8 cellular contexts compared by ENCODE assay signal in the genomic region with DNA sequence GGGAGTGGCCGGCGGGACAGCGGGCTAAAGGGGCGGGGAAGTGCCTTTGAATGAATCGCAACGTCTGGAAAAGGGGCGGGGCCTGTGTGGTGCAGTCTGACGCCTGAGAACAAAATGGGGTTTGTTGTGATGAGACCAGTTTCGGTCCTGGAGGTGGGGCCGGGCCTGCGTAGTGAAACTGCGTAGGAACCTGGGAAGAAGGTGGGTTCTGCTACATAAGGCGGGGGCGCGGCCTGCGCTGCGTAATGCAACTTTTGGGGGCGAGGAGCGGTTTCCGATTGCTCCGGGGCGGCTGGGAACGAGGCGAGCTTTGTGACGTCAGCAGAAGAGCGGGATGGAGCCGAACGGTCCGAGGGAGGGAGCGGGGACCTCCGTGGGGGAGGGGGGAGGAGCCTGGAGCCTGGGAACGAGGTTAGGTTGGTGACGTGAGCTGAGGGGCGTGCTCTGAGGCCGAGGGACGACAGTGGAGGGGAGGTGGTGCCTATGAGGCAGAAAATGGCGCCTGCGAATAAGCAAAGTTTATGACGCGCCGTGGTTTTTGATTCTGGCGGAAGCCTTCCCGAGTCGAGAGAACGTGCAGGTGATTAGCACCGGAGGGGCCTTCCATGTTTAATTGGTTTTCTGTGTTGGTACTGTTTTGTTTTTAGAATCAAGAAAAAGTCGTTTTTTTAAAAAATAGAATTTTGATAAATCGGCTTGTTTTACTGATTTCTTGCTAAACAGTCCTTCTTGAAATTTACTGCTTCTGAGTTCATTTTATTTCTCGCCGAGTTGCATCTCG. TPM values are rescaled to one million over a fixed set of nuclear protein-coding genes. Genes with fewer than 3 reads are reported as not detected.
DNase-seq lines count a peak whose midpoint lies in the region; ATAC-seq and TF ChIP-seq lines count a peak whose summit lies in the region.

No MANE protein-coding gene starts in this region.

- ATAC-seq in GM19328 (IDR thresholded peaks at IDR 0.05; ENCODE audit: unreplicated experiment) (peak; percentile 80), HG03469 (IDR thresholded peaks at IDR 0.05; ENCODE audit: unreplicated experiment) (peak; percentile 68), left lobe of liver (peak; percentile 94)

- H3K36me3 Mint-ChIP-seq in activated CD4-positive, alpha-beta T cell treated with anti-CD3 and anti-CD28 coated beads, Interleukin-2, amount 10 ng/mL, durations not matched to agents 24 days and 14 days (ENCODE audit: low read depth): peaks cover 18% of the 10 kb centered on the region

- H3K27me3 Mint-ChIP-seq in activated CD4-positive, alpha-beta T cell treated with anti-CD3 and anti-CD28 coated beads, Interleukin-2, amount 10 ng/mL, durations not matched to agents 24 days and 14 days: peaks cover 3% of the 10 kb centered on the region

- H3K36me3 ChIP-seq in BLaER1 treated with 17β-estradiol and CSF1 and Interleukin-3, amounts not matched to agents 10 nM and 100 nM: peaks cover 5 to 26% (median 20%) of the 10 kb centered on the region in 11 experiments

- peak overlapping the region; percentile 81 to 93 (median 88) for H3K27ac ChIP-seq in BLaER1 treated with 17β-estradiol and CSF1 and Interleukin-3, amounts not matched to agents 10 nM and 100 nM
- peak overlapping the region; percentile 94 to 98 for H3K27ac ChIP-seq in coronary artery

- H3K4me2 ChIP-seq in BLaER1 treated with 17β-estradiol and CSF1 and Interleukin-3, amounts not matched to agents 10 nM and 100 nM: peak overlapping the region; percentile 52 to 80 (median 67); a peak in 19 of 22 replicates

- peaks cover 0 to 22% (median 5%) of the 10 kb centered on the region in 11 experiments; a peak in 15 of 22 replicates for H4K20me1 ChIP-seq in BLaER1 treated with 17β-estradiol and CSF1 and Interleukin-3, amounts not matched to agents 10 nM and 100 nM

- peaks cover 20% of the 10 kb centered on the region for H3K4me1 Mint-ChIP-seq in activated CD4-positive, alpha-beta T cell treated with anti-CD3 and anti-CD28 coated beads, Interleukin-2, amount 10 ng/mL, durations not matched to agents 24 days and 14 days

- TF ChIP-seq CTCF in coronary artery (IDR thresholded peaks at IDR 0.05): no peak

- peaks cover 56 to 92% (median 85%) of the 10 kb centered on the region in 11 experiments for H3K27me3 ChIP-seq in BLaER1 treated with 17β-estradiol and CSF1 and Interleukin-3, amounts not matched to agents 10 nM and 100 nM

- peak overlapping the region; percentile 87 for H3K4me3 Mint-ChIP-seq in activated CD4-positive, alpha-beta T cell treated with anti-CD3 and anti-CD28 coated beads, Interleukin-2, amount 10 ng/mL, durations not matched to agents 24 days and 14 days

- peaks cover 0 to 12% (median 11%) of the 10 kb centered on the region in 11 experiments; a peak in 11 of 22 replicates for H3K9me3 ChIP-seq in BLaER1 treated with 17β-estradiol and CSF1 and Interleukin-3, amounts not matched to agents 10 nM and 100 nM (replicated peaks in 1 of 11)

- peaks cover 4% of the 10 kb centered on the region for H3K9me3 Mint-ChIP-seq in activated CD4-positive, alpha-beta T cell treated with anti-CD3 and anti-CD28 coated beads, Interleukin-2, amount 10 ng/mL, durations not matched to agents 24 days and 14 days

- peak overlapping the region; percentile 73 to 90 (median 87) for H3K9ac ChIP-seq in BLaER1 treated with 17β-estradiol and CSF1 and Interleukin-3, amounts not matched to agents 10 nM and 100 nM

- H3K27ac Mint-ChIP-seq in activated CD4-positive, alpha-beta T cell treated with anti-CD3 and anti-CD28 coated beads, Interleukin-2, amount 10 ng/mL, durations not matched to agents 24 days and 14 days: peak overlapping the region; percentile 98

- peak overlapping the region; percentile 54 to 78 (median 68) for H3K4me3 ChIP-seq in BLaER1 treated with 17β-estradiol and CSF1 and Interleukin-3, amounts not matched to agents 10 nM and 100 nM
- peak overlapping the region; percentile 82 for H3K4me3 ChIP-seq in coronary artery

- DNase-seq in NCI-H526 (lab: John Stamatoyannopoulos, UW) (peak; percentile 91 to 98), coronary artery (ENCODE audit: low spot score) (peak; percentile 96), left lobe of liver (ENCODE audit: low spot score) (peak; percentile 89)
- peak; percentile 97 for DNase-seq in activated CD4-positive, alpha-beta T cell treated with anti-CD3 and anti-CD28 coated beads, Interleukin-2, amount 10 ng/mL, durations not matched to agents 24 days and 14 days
- DNase-seq in stimulated activated CD4-positive, alpha-beta T cell treated with anti-CD3 and anti-CD28 coated beads, Interleukin-2, amount 100 ng/mL, for 24 hours: peak; percentile 88 to 90

- peaks cover 0 to 24% (median 7%) of the 10 kb centered on the region in 10 experiments; a peak in 13 of 20 replicates for H3K4me1 ChIP-seq in BLaER1 treated with 17β-estradiol and CSF1 and Interleukin-3, amounts not matched to agents 10 nM and 100 nM

- intact Hi-C loops in activated CD4-positive, alpha-beta T cell treated with anti-CD3 and anti-CD28 coated beads, Interleukin-2, amount 10 ng/mL, durations not matched to agents 24 days and 14 days (cut with micrococcal nuclease): loop anchor here (1.0 to 5.0 kb wide), 6 partner anchors 15 to 417 kb away; a partner anchor contains a TSS

RNA-seq across cellular contexts. Expression of a gene that starts 0.7 kb away (rescaled TPM):
- total RNA-seq in activated CD4-positive, alpha-beta T cell treated with anti-CD3 and anti-CD28 coated beads, Interleukin-2, amount 10 ng/mL, durations not matched to agents 24 days and 14 days: 25.9 and 27.3 TPM in 2 replicates
- total RNA-seq in left lobe of liver: 10.2 TPM

RNA-seq across cellular contexts. Expression of a gene that starts 15.0 kb away (rescaled TPM):
- total RNA-seq in activated CD4-positive, alpha-beta T cell treated with anti-CD3 and anti-CD28 coated beads, Interleukin-2, amount 10 ng/mL, durations not matched to agents 24 days and 14 days: 66.3 and 70.2 TPM in 2 replicates
- 21.7 TPM for total RNA-seq in left lobe of liver

RNA-seq across cellular contexts. Expression of a gene that starts 39.9 kb away (rescaled TPM):
- total RNA-seq in activated CD4-positive, alpha-beta T cell treated with anti-CD3 and anti-CD28 coated beads, Interleukin-2, amount 10 ng/mL, durations not matched to agents 24 days and 14 days: 233 and 246 TPM in 2 replicates
- 87.2 TPM for total RNA-seq in left lobe of liver

Comparison
In these comparisons a context has a peak if more than half of its experiments do, and no peak if none do; other contexts are left out.
1. Peak in every context shown above with its lines: DNase-seq, ATAC-seq, H3K4me3 ChIP-seq and H3K27ac ChIP-seq.